ENCODE assay signal across 8 cellular contexts in the genomic region with DNA sequence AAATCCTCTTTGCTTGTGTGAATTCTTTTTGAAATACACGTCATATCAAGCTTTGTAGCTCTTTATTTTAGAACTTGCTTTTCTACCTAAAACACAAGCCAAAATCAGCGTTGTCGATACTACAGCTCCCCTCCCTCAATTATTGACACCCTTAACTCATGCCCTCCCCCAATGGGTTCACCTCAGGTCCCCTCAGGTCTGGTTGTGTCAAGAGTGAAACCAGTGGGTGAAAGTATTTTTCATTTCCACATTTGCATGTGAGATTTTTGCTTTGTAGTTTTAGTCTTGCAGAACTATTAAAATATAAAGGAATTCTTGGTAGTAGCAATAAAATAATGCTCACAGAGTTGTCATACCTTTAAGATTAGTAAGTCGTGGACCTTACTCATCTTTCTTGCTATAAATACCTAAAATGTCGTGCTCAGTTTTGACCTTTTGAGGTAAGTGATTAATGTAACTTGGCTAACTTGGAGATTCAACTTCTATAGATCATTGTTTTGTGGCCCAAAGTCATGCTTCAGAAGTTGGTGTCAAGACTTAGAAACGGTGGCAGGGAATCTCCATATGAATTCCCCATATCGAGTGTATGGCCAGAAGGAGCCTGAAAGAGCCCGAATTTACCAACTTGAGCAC. TPM values are rescaled to one million over a fixed set of nuclear protein-coding genes. Genes with fewer than 3 reads are reported as not detected.
DNase-seq lines count a peak whose midpoint lies in the region; ATAC-seq and TF ChIP-seq lines count a peak whose summit lies in the region.

No MANE protein-coding gene starts in this region.

- H2BK15ac ChIP-seq in IMR-90 (ENCODE audit: low read depth, low read length) (no peak overlapping the region; the same call in 2 of the 3 replicates), neuronal stem cell (ENCODE audit: low read length) (no peak overlapping the region)

- H3K4me1 ChIP-seq in IMR-90 (ENCODE audit: control insufficient read depth, insufficient read depth, low read length) (peaks cover 7% of the 10 kb centered on the region), ectodermal cell (ENCODE audit: control insufficient read depth, insufficient read depth, low read length) (peaks cover 6% of the 10 kb centered on the region), neuronal stem cell (ENCODE audit: control insufficient read depth in 2 of 2, insufficient read depth in 1 of 2, low read depth in 1 of 2, low read length in 2 of 2) (peaks cover 3 to 8% of the 10 kb centered on the region in 2 donors)

- H3K9me1 ChIP-seq in IMR-90 (ENCODE audit: insufficient read depth, low read length): no peaks in the 10 kb centered on the region; the same call in 1 of the 2 replicates

- peak overlapping the region; percentile 88 for H3K27ac Mint-ChIP-seq in stimulated activated effector memory CD8-positive, alpha-beta T cell treated with anti-CD3 and anti-CD28 coated beads, Interleukin-12 subunit alpha, Interleukin-12 subunit beta, amount 100 ng/mL, for 72 hours

- no peaks in the 10 kb centered on the region for H3K9me3 Mint-ChIP-seq in stimulated activated effector memory CD8-positive, alpha-beta T cell treated with anti-CD3 and anti-CD28 coated beads, Interleukin-12 subunit alpha, Interleukin-12 subunit beta, amount 100 ng/mL, for 72 hours

- CTCF ChIA-PET in IMR-90 (lab: Yijun Ruan, JAX): no interaction called here

- peak overlapping the region; percentile 77 for H3K4me3 Mint-ChIP-seq in stimulated activated effector memory CD8-positive, alpha-beta T cell treated with anti-CD3 and anti-CD28 coated beads, Interleukin-12 subunit alpha, Interleukin-12 subunit beta, amount 100 ng/mL, for 72 hours

- peaks cover 7% of the 10 kb centered on the region for H3K36me3 Mint-ChIP-seq in stimulated activated effector memory CD8-positive, alpha-beta T cell treated with anti-CD3 and anti-CD28 coated beads, Interleukin-12 subunit alpha, Interleukin-12 subunit beta, amount 100 ng/mL, for 72 hours

- no TSS peak for BruUV-seq in IMR-90 (replicated peaks; lab: Mats Ljungman, UMichigan)

- TF ChIP-seq CTCF in IMR-90 (conservative IDR thresholded peaks at IDR 0.05; ENCODE audit: low read depth, low read length): no peak

- H2BK5ac ChIP-seq in IMR-90 (ENCODE audit: low read depth, low read length, poor library complexity, severe bottlenecking) (peak overlapping the region; percentile 31), neuronal stem cell (ENCODE audit: low read length) (no peak overlapping the region)

- 0 out of 2 replicates have a peak overlapping the region, but pooled peaks have one; percentile 10 for H2BK120ac ChIP-seq in IMR-90 (ENCODE audit: low read depth, low read length)
- no peak overlapping the region for H2BK120ac ChIP-seq in neuronal stem cell (ENCODE audit: low read depth, low read length)

- no peak overlapping the region for H4K91ac ChIP-seq in IMR-90 (ENCODE audit: insufficient read depth, low read depth, low read length)
- H4K91ac ChIP-seq in neuronal stem cell (ENCODE audit: low read depth, low read length, poor library complexity): no peak overlapping the region

- no peak overlapping the region for H2BK12ac ChIP-seq in neuronal stem cell (ENCODE audit: low read length)

- H3K14ac ChIP-seq in IMR-90 (replicated peaks; ENCODE audit: low read depth, low read length) (peak overlapping the region; percentile 87), neuronal stem cell (ENCODE audit: low read length) (no peak overlapping the region)

- dilution Hi-C loops in IMR-90 (cut with HindIII; ENCODE audit: low sequenced_read_pairs, unreplicated experiment): no loop called here

- H3K4me3 ChIP-seq in IMR-90 (ENCODE audit: insufficient read depth, low read depth, low read length) (peak overlapping the region; percentile 92; the same call in 1 of the 2 replicates), ectodermal cell (ENCODE audit: insufficient read depth, low read depth, low read length) (peak overlapping the region; percentile 90), neuronal stem cell (ENCODE audit: low read length in 2 of 2) (peak overlapping the region in 1 of 2 donors; percentile 56)

- H3K4ac ChIP-seq in IMR-90 (ENCODE audit: low read depth, low read length): peak overlapping the region; percentile 26
- H3K4ac ChIP-seq in neuronal stem cell (ENCODE audit: low read length): no peak overlapping the region

- H3K56ac ChIP-seq in IMR-90 (ENCODE audit: extremely low read depth, insufficient read depth, low read length): no peak overlapping the region; the same call in 1 of the 2 replicates

- no peak for TF ChIP-seq RAD21 in IMR-90 (IDR thresholded peaks at IDR 0.05; ENCODE audit: low read length)

- TF ChIP-seq POLR2A in IMR-90 (IDR thresholded peaks at IDR 0.05; ENCODE audit: low read depth, low read length): no peak

- peak overlapping the region in 1 of 2 experiments; percentile 29; a peak in 2 of 4 replicates for H4K8ac ChIP-seq in IMR-90 (ENCODE audit: low read depth in 2 of 2, low read length in 2 of 2)
- no peak overlapping the region for H4K8ac ChIP-seq in neuronal stem cell (ENCODE audit: low read depth, low read length)

- peak overlapping the region; percentile 26; the same call in 1 of the 2 replicates for H3K9ac ChIP-seq in IMR-90 (ENCODE audit: low read depth, low read length)
- H3K9ac ChIP-seq in neuronal stem cell (ENCODE audit: low read depth, low read length, poor library complexity): no peak overlapping the region

- DNase-seq in stimulated activated CD4-positive, alpha-beta T cell treated with anti-CD3 and anti-CD28 coated beads, Interleukin-1b, Interleukin-23, amount 100 ng/mL, for 48 hours: peak; percentile 11
- DNase-seq in stimulated activated CD4-positive, alpha-beta T cell treated with anti-CD3 and anti-CD28 coated beads, Interleukin-2, amount 100 ng/mL, for 48 hours: no peak
- DNase-seq in IMR-90 (peak; percentile 73), neuronal stem cell (ENCODE audit: low spot score) (no peak), G401 (ENCODE audit: low spot score) (no peak), NCI-H1092 treated with DMSO at 0.1 percent for 48 hours (lab: John Stamatoyannopoulos, UW) (no peak)
- peak in 1 of 2 donors; percentile 50 for DNase-seq in stimulated activated effector memory CD8-positive, alpha-beta T cell treated with anti-CD3 and anti-CD28 coated beads, Interleukin-12 subunit alpha, Interleukin-12 subunit beta, amount 100 ng/mL, for 72 hours (ENCODE audit: low spot score in 2 of 2)

- no peak for ATAC-seq in IMR-90 (ENCODE audit: low read depth)
- peak; percentile 57 for ATAC-seq in stimulated activated effector memory CD8-positive, alpha-beta T cell treated with anti-CD3 and anti-CD28 coated beads, Interleukin-12 subunit alpha, Interleukin-12 subunit beta, amount 100 ng/mL, for 72 hours

- peak overlapping the region; percentile 9; the same call in 1 of the 2 replicates for H3K18ac ChIP-seq in IMR-90 (ENCODE audit: low read depth, low read length)
- H3K18ac ChIP-seq in neuronal stem cell (ENCODE audit: low read length): no peak overlapping the region

- H3K27ac ChIP-seq in IMR-90 (ENCODE audit: insufficient read depth, low read length) (peak overlapping the region; percentile 64; the same call in 1 of the 2 replicates), ectodermal cell (ENCODE audit: insufficient read depth, low read depth, low read length, poor library complexity, severe bottlenecking) (no peak overlapping the region), neuronal stem cell (replicated peaks; ENCODE audit: low read length) (no peak overlapping the region)

- H3K27me3 ChIP-seq in IMR-90 (ENCODE audit: control insufficient read depth, insufficient read depth, low read length): no peaks in the 10 kb centered on the region
- H3K27me3 ChIP-seq in ectodermal cell (ENCODE audit: control insufficient read depth, insufficient read depth, low read length, poor library complexity, severe bottlenecking): no peaks in the 10 kb centered on the region
- no peaks in the 10 kb centered on the region for H3K27me3 ChIP-seq in neuronal stem cell (ENCODE audit: control insufficient read depth in 3 of 3, insufficient read depth in 3 of 3, low read depth in 1 of 3, low read length in 3 of 3)

- in situ Hi-C loops in IMR-90 (cut with MboI; ENCODE audit: low sequenced_read_pairs) (no loop called here), G401 (cut with HindIII; ENCODE audit: low sequenced_read_pairs) (no loop called here)

- peak overlapping the region; percentile 100 for H3K4me2 ChIP-seq in IMR-90 (ENCODE audit: low read depth, low read length)
- H3K4me2 ChIP-seq in neuronal stem cell (ENCODE audit: insufficient read depth, low read length, poor library complexity, severe bottlenecking): no peak overlapping the region

- peak overlapping the region; percentile 45 for H2AK9ac ChIP-seq in IMR-90 (replicated peaks; ENCODE audit: low read depth, low read length, poor library complexity)

- H2AK5ac ChIP-seq in IMR-90 (ENCODE audit: low read depth, low read length) (no peak overlapping the region; the same call in 1 of the 2 replicates), neuronal stem cell (ENCODE audit: low read depth, low read length) (no peak overlapping the region)

- POLR2A ChIA-PET in IMR-90 (lab: Charles Lee; ENCODE audit: unreplicated experiment): no interaction called here

- H3K79me1 ChIP-seq in IMR-90 (ENCODE audit: low read depth in 1 of 2, low read length in 2 of 2) (peaks cover 0 to 18% of the 10 kb centered on the region in 2 experiments; a peak in 3 of 4 replicates), neuronal stem cell (ENCODE audit: low read depth, low read length) (peaks cover 6% of the 10 kb centered on the region)

- H4K5ac ChIP-seq in IMR-90 (ENCODE audit: low read depth, low read length): no peak overlapping the region

- no peak overlapping the region; the same call in 1 of the 2 replicates for H2BK20ac ChIP-seq in IMR-90 (ENCODE audit: low read depth, low read length)

- no peak overlapping the region for H2AFZ ChIP-seq in IMR-90 (replicated peaks; ENCODE audit: low read length, poor library complexity)
- H2AFZ ChIP-seq in neuronal stem cell (ENCODE audit: low read length): no peak overlapping the region

- H3K9me3 ChIP-seq in IMR-90 (ENCODE audit: control insufficient read depth, insufficient read depth, low read length): peaks cover 2% of the 10 kb centered on the region; the same call in 1 of the 2 replicates
- no peaks in the 10 kb centered on the region for H3K9me3 ChIP-seq in ectodermal cell (ENCODE audit: control insufficient read depth, low read length)
- H3K9me3 ChIP-seq in neuronal stem cell (replicated peaks in 1 of 2; ENCODE audit: control insufficient read depth in 2 of 2, insufficient read depth in 1 of 2, low read depth in 1 of 2, low read length in 2 of 2): no peaks in the 10 kb centered on the region

- intact Hi-C loops in IMR-90 (cut with micrococcal nuclease): no loop called here

- H3K4me1 Mint-ChIP-seq in stimulated activated effector memory CD8-positive, alpha-beta T cell treated with anti-CD3 and anti-CD28 coated beads, Interleukin-12 subunit alpha, Interleukin-12 subunit beta, amount 100 ng/mL, for 72 hours: peaks cover 15% of the 10 kb centered on the region

- H3K23ac ChIP-seq in IMR-90 (ENCODE audit: low read depth, low read length) (peak overlapping the region; percentile 81), neuronal stem cell (ENCODE audit: low read depth, low read length, poor library complexity) (no peak overlapping the region)

- WGBS in IMR-90 (ENCODE audit: extremely low coverage in 2 of 2, insufficient read length in 1 of 2), 2 experiments: no CpG with 5 or more reads among the region's 8 CpGs
- 64 to 70% methylated on average over 7 to 8 of the region's 8 CpGs for WGBS in ectodermal cell, 2 experiments
- no CpG with 5 or more reads among the region's 8 CpGs for WGBS in neuronal stem cell (ENCODE audit: extremely low coverage in 2 of 2, insufficient read length in 2 of 2, insufficient replicate concordance in 1 of 2), 2 donors

- H4K20me1 ChIP-seq in IMR-90 (ENCODE audit: insufficient read depth, low read length): no peaks in the 10 kb centered on the region

- H3K36me3 ChIP-seq in IMR-90 (ENCODE audit: control insufficient read depth, insufficient read depth, low read length): no peaks in the 10 kb centered on the region
- H3K36me3 ChIP-seq in ectodermal cell (ENCODE audit: control insufficient read depth, insufficient read depth, low read length): no peaks in the 10 kb centered on the region
- no peaks in the 10 kb centered on the region for H3K36me3 ChIP-seq in neuronal stem cell (replicated peaks in 1 of 2; ENCODE audit: control insufficient read depth in 2 of 2, insufficient read depth in 2 of 2, low read length in 2 of 2)

RNA-seq across cellular contexts. Expression of a gene that starts 1.7 kb away (rescaled TPM):
- total RNA-seq in IMR-90 (2012; rRNA removed): 3.0 and 4.2 TPM in 2 replicates
- polyA plus RNA-seq in IMR-90 (2012; rRNA removed): 5.0 and 6.1 TPM in 2 replicates
- 5.0 and 7.5 TPM in 2 replicates for polyA plus RNA-seq in IMR-90 (2012; cell fraction: cytosol; rRNA removed)
- 8.2 and 13.0 TPM in 2 replicates for polyA plus RNA-seq in IMR-90 (2012; cell fraction: nucleus; rRNA removed; ENCODE audit: low replicate concordance)
- polyA plus RNA-seq in ectodermal cell (2013, experiment 1 of 4): 30.4 TPM
- 22.6 TPM for polyA plus RNA-seq in ectodermal cell (2013, experiment 2 of 4)
- polyA plus RNA-seq in ectodermal cell (2013, experiment 3 of 4): 20.3 TPM
- polyA plus RNA-seq in ectodermal cell (2013, experiment 4 of 4): 21.8 TPM
- 25.4 TPM for polyA plus RNA-seq in neuronal stem cell (2013, experiment 1 of 2)
- 25.5 TPM for polyA plus RNA-seq in neuronal stem cell (2013, experiment 2 of 2)
- total RNA-seq in G401 (2014; rRNA removed; shearing (Covaris generic)): 34.2 and 62.4 TPM in 2 replicates

Comparison
In these comparisons a context has a peak if more than half of its experiments do, and no peak if none do; other contexts are left out.
1. DNase-seq: peak in stimulated activated CD4-positive, alpha-beta T cell treated with anti-CD3 and anti-CD28 coated beads, Interleukin-1b, Interleukin-23, amount 100 ng/mL, for 48 hours (single experiment) and IMR-90 (single experiment); none in stimulated activated CD4-positive, alpha-beta T cell treated with anti-CD3 and anti-CD28 coated beads, Interleukin-2, amount 100 ng/mL, for 48 hours (0 of 2), neuronal stem cell (single experiment), G401 (single experiment) and NCI-H1092 treated with DMSO at 0.1 percent for 48 hours (single experiment).